Comparison of ENCODE assay signal across 1 cellular context in the genomic region with DNA sequence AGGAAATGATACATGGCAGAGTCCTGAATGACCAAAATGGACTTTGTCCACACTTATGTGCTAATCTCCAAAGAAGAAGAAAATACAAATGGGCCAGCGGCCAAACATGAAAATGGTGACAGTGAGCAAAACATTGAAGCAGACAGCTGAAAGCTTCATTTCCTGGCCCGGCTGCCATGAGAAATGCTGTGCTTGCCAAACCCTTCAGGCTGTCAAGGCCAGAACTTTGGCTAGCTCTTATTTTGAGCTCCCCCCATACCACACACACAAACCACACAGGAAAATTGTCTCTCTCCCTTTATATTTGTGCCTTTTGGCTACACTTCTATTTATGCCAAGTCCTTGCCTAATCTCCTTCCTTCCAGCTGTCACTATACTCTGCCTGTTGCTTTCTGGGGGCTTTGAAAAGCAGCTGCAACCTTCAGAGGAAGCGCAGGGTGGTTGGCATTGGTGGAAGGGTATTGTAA.
TF ChIP-seq lines count a peak whose summit lies in the region.

No MANE protein-coding gene starts in this region.

TF ChIP-seq in SK-N-SH, 30 proteins besides CTCF, POLR2A, EP300 and RAD21 (continued from another document):
- TF ChIP-seq, protein P1, sequence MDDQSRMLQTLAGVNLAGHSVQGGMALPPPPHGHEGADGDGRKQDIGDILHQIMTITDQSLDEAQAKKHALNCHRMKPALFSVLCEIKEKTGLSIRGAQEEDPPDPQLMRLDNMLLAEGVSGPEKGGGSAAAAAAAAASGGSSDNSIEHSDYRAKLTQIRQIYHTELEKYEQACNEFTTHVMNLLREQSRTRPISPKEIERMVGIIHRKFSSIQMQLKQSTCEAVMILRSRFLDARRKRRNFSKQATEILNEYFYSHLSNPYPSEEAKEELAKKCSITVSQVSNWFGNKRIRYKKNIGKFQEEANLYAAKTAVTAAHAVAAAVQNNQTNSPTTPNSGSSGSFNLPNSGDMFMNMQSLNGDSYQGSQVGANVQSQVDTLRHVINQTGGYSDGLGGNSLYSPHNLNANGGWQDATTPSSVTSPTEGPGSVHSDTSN (IDR thresholded peaks at IDR 0.05) = peak; percentile 94
- peak; percentile 57; the same call in 1 of the 2 replicates for TF ChIP-seq RXRA (IDR thresholded peaks at IDR 0.05; ENCODE audit: borderline replicate concordance, low read depth)
- peak; percentile 58; the same call in 1 of the 2 replicates for TF ChIP-seq YY1 (IDR thresholded peaks at IDR 0.05; ENCODE audit: low read depth)
- TF ChIP-seq, protein P2, sequence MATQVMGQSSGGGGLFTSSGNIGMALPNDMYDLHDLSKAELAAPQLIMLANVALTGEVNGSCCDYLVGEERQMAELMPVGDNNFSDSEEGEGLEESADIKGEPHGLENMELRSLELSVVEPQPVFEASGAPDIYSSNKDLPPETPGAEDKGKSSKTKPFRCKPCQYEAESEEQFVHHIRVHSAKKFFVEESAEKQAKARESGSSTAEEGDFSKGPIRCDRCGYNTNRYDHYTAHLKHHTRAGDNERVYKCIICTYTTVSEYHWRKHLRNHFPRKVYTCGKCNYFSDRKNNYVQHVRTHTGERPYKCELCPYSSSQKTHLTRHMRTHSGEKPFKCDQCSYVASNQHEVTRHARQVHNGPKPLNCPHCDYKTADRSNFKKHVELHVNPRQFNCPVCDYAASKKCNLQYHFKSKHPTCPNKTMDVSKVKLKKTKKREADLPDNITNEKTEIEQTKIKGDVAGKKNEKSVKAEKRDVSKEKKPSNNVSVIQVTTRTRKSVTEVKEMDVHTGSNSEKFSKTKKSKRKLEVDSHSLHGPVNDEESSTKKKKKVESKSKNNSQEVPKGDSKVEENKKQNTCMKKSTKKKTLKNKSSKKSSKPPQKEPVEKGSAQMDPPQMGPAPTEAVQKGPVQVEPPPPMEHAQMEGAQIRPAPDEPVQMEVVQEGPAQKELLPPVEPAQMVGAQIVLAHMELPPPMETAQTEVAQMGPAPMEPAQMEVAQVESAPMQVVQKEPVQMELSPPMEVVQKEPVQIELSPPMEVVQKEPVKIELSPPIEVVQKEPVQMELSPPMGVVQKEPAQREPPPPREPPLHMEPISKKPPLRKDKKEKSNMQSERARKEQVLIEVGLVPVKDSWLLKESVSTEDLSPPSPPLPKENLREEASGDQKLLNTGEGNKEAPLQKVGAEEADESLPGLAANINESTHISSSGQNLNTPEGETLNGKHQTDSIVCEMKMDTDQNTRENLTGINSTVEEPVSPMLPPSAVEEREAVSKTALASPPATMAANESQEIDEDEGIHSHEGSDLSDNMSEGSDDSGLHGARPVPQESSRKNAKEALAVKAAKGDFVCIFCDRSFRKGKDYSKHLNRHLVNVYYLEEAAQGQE (IDR thresholded peaks at IDR 0.05; ENCODE audit: low read depth, low read length) = peak; percentile 71
- TF ChIP-seq RFX5 (IDR thresholded peaks at IDR 0.05; ENCODE audit: low read length) = no peak
- peak; percentile 91 for TF ChIP-seq TEAD4 (IDR thresholded peaks at IDR 0.05; ENCODE audit: borderline replicate concordance, insufficient read depth)
